28 cellular contexts compared by ENCODE assay signal in genomic region chr1:227808566-227808965, GRCh38. TPM values are rescaled to one million over a fixed set of nuclear protein-coding genes. Genes with fewer than 3 reads are reported as not detected.
DNase-seq lines count a peak whose midpoint lies in the region; TF ChIP-seq lines count a peak whose summit lies in the region.
"Had no signal": no experiment of that assay in that cellular context is flagged by ENCODE, and none has a peak within 500 bp of the region (broad histone marks: within the 10 kb centered on the region; RNA-seq: fewer than 3 reads in every experiment).

No MANE protein-coding gene starts in this region.

- TF ChIP-seq CTCF in fibroblast of the aortic adventitia (IDR thresholded peaks at IDR 0.05; ENCODE audit: insufficient read depth, low read length), result no peak
- TF ChIP-seq CTCF in type B pancreatic cell (conservative IDR thresholded peaks at IDR 0.05), result no peak

- DNase-seq in DMS53 (lab: John Stamatoyannopoulos, UW) (peak; percentile 24), DMS53 treated with DMSO at 0.1 percent for 48 hours (lab: John Stamatoyannopoulos, UW; ENCODE audit: unreplicated experiment) (no peak), ELR (ENCODE audit: low read depth) (peak; percentile 18), RPMI7951 (ENCODE audit: low read depth) (peak; percentile 86), fibroblast of the aortic adventitia (ENCODE audit: low read depth) (peak; percentile 34), activated gamma-delta T cell (lab: John Stamatoyannopoulos, UW) (no peak), type B pancreatic cell (ENCODE audit: extremely low spot score, unreplicated experiment) (no peak), NCI-H2227 treated with DMSO at 0.1 percent for 48 hours (lab: John Stamatoyannopoulos, UW) (no peak)
- DNase-seq: 8988T; activated CD4-positive, alpha-beta T cell treated with anti-CD3 and anti-CD28 coated beads for 36 hours; activated CD8-positive, alpha-beta memory T cell treated with anti-CD3 and anti-CD28 coated beads for 24 hours; activated gamma-delta T cell treated with Interleukin-2 at 50 U/mL for 16 hours; BE2C; heart left ventricle; lower lobe of right lung; MM.1S; NCI-H2029 treated with DMSO at 0.1 percent for 48 hours; NCI-H510A; pancreas; PC-9; Right ventricle myocardium superior; spleen had no signal

- peaks cover 7% of the 10 kb centered on the region for H3K27me3 Mint-ChIP-seq in type B pancreatic cell

- no peaks in the 10 kb centered on the region for H3K36me3 Mint-ChIP-seq in type B pancreatic cell

- H3K27ac Mint-ChIP-seq in type B pancreatic cell, result no peak overlapping the region
- H3K27ac Mint-ChIP-seq: activated CD4-positive, alpha-beta T cell treated with anti-CD3 and anti-CD28 coated beads for 36 hours had no signal

- no peak overlapping the region for H3K4me3 ChIP-seq in fibroblast of the aortic adventitia (ENCODE audit: low read depth, low read length)
- H3K4me3 ChIP-seq: GM12878, heart left ventricle, lower lobe of right lung, pancreas, PC-9, right atrium auricular region, spleen, tibial nerve had no signal

- no peaks in the 10 kb centered on the region for H3K4me1 Mint-ChIP-seq in type B pancreatic cell (ENCODE audit: unreplicated experiment)
- H3K4me1 Mint-ChIP-seq: neural crest cell had no signal

- H3K4me3 Mint-ChIP-seq in type B pancreatic cell, result no peak overlapping the region
- H3K4me3 Mint-ChIP-seq: activated CD4-positive, alpha-beta T cell treated with anti-CD3 and anti-CD28 coated beads for 36 hours; neural crest cell had no signal

- peaks cover 7% of the 10 kb centered on the region for H3K9me3 Mint-ChIP-seq in type B pancreatic cell

RNA-seq across cellular contexts. Expression of gene PRSS38, which starts 6.9 kb away (rescaled TPM):
- total RNA-seq in RPMI7951 (2014; rRNA removed; shearing (Covaris generic)), result 0.20 TPM in 1 of 2 replicates, not detected in the other
- total RNA-seq in fibroblast of the aortic adventitia (ENCODE audit: low replicate concordance), result not detected in 2 replicates
- not detected in 2 replicates for total RNA-seq in type B pancreatic cell (ENCODE audit: low replicate concordance)
- total RNA-seq: activated CD4-positive, alpha-beta T cell treated with anti-CD3 and anti-CD28 coated beads for 36 hours; dermis microvascular lymphatic vessel endothelial cell; fibroblast of lung; GM12878; heart left ventricle; lower lobe of right lung; neural crest cell; pancreas; PC-9; right atrium auricular region; Right ventricle myocardium superior; spleen; tibial nerve had no signal

Comparison
In these comparisons a context has a peak if more than half of its experiments do, and no peak if none do; other contexts are left out.
1. DNase-seq: peak in DMS53 (single experiment), ELR (single experiment), RPMI7951 (single experiment) and fibroblast of the aortic adventitia (single experiment); none in DMS53 treated with DMSO at 0.1 percent for 48 hours (single experiment), activated gamma-delta T cell (single experiment), type B pancreatic cell (single experiment) and NCI-H2227 treated with DMSO at 0.1 percent for 48 hours (single experiment).